7 cellular contexts compared by ENCODE assay signal in genomic region chr11:73184953-73185671, GRCh38. TPM values are rescaled to one million over a fixed set of nuclear protein-coding genes. Genes with fewer than 3 reads are reported as not detected.
DNase-seq lines count a peak whose midpoint lies in the region; FAIRE-seq and TF ChIP-seq lines count a peak whose summit lies in the region.

No MANE protein-coding gene starts in this region.

- peak overlapping the region; percentile 74 for H2AFZ ChIP-seq in astrocyte (ENCODE audit: low read depth, low read length)
- no peak overlapping the region for H2AFZ ChIP-seq in hepatocyte

- H4K20me1 ChIP-seq in astrocyte (ENCODE audit: insufficient read depth, low read length): no peaks in the 10 kb centered on the region
- no peaks in the 10 kb centered on the region for H4K20me1 ChIP-seq in hepatocyte (ENCODE audit: insufficient read depth, poor library complexity, severe bottlenecking)

- H3K4me2 ChIP-seq in astrocyte (ENCODE audit: low read length): peak overlapping the region; percentile 48
- H3K4me2 ChIP-seq in hepatocyte: no peak overlapping the region
- H3K4me2 ChIP-seq in skeletal muscle satellite cell (ENCODE audit: low read length): peak overlapping the region; percentile 68

- no peaks in the 10 kb centered on the region for H3K27me3 ChIP-seq in astrocyte (ENCODE audit: insufficient read depth, low read length)
- no peaks in the 10 kb centered on the region for H3K27me3 ChIP-seq in hepatocyte
- H3K27me3 ChIP-seq in skeletal muscle satellite cell (ENCODE audit: control insufficient read depth, insufficient read depth, low read length): no peaks in the 10 kb centered on the region

- no peaks in the 10 kb centered on the region for H3K36me3 Mint-ChIP-seq in astrocyte (ENCODE audit: low read depth, unreplicated experiment)

- WGBS in hepatocyte (ENCODE audit: low lambda C conversion rate, missing lambda C conversion rate): 51% methylated on average over 18 of the region's 18 CpGs

- H3K4me1 Mint-ChIP-seq in astrocyte (ENCODE audit: low read depth, unreplicated experiment): peaks cover 10% of the 10 kb centered on the region

- H3K9me3 ChIP-seq in astrocyte (ENCODE audit: insufficient read depth, low read depth, low read length): no peaks in the 10 kb centered on the region
- H3K9me3 ChIP-seq in hepatocyte (ENCODE audit: low read depth): no peaks in the 10 kb centered on the region
- no peaks in the 10 kb centered on the region for H3K9me3 ChIP-seq in skeletal muscle satellite cell (replicated peaks; ENCODE audit: low read length)

- TF ChIP-seq CTCF in GM12872 (IDR thresholded peaks at IDR 0.05; ENCODE audit: insufficient read depth, low read depth, low read length) (peak; percentile 99), astrocyte (IDR thresholded peaks at IDR 0.05; ENCODE audit: insufficient read depth, low read depth, low read length) (peak; percentile 62), hepatocyte (IDR thresholded peaks at IDR 0.05; ENCODE audit: poor library complexity) (peak; percentile 79)

- H3K27ac ChIP-seq in astrocyte (ENCODE audit: low read depth, low read length): peak overlapping the region; percentile 24
- no peak overlapping the region for H3K27ac ChIP-seq in hepatocyte

- peaks cover 21% of the 10 kb centered on the region for H3K27me3 Mint-ChIP-seq in astrocyte (ENCODE audit: low read depth, unreplicated experiment)

- H3K79me2 ChIP-seq in astrocyte (ENCODE audit: insufficient read depth, low read length) (no peaks in the 10 kb centered on the region), hepatocyte (no peaks in the 10 kb centered on the region)

- no peak for FAIRE-seq in astrocyte (lab: Jason Lieb, UNC)

- H3K36me3 ChIP-seq in astrocyte (ENCODE audit: insufficient read depth, low read length): no peaks in the 10 kb centered on the region
- H3K36me3 ChIP-seq in hepatocyte (replicated peaks; ENCODE audit: insufficient read depth, low read depth): no peaks in the 10 kb centered on the region
- H3K36me3 ChIP-seq in skeletal muscle satellite cell (ENCODE audit: insufficient read depth, low read length): no peaks in the 10 kb centered on the region

- no peak overlapping the region for H3K4me3 ChIP-seq in astrocyte (ENCODE audit: insufficient read depth, low read depth, low read length)
- no peak overlapping the region for H3K4me3 ChIP-seq in hepatocyte
- peak overlapping the region; percentile 39 for H3K4me3 ChIP-seq in skeletal muscle satellite cell (ENCODE audit: low read length)

- no peak overlapping the region for H3K27ac Mint-ChIP-seq in astrocyte (ENCODE audit: unreplicated experiment)

- no peaks in the 10 kb centered on the region for H3K9me2 ChIP-seq in hepatocyte (replicated peaks; ENCODE audit: insufficient read depth)

- no peak overlapping the region for H3K4me3 Mint-ChIP-seq in astrocyte (ENCODE audit: unreplicated experiment)

- DNase-seq in NCI-H1092 (lab: John Stamatoyannopoulos, UW) (peak; percentile 52), T-helper 2 cell (peak in 3 of 5 experiments; percentile 23 to 45 (median 29)), astrocyte (ENCODE audit: low read depth) (no peak), hepatocyte (ENCODE audit: low spot score) (peak; percentile 77), GM19240 (ENCODE audit: insufficient read length, low spot score) (no peak)

- H3K9ac ChIP-seq in astrocyte (ENCODE audit: low read length) (no peak overlapping the region), skeletal muscle satellite cell (ENCODE audit: low read depth, low read length) (peak overlapping the region; percentile 25)

- H3K4me1 ChIP-seq in astrocyte (ENCODE audit: insufficient read depth, low read length) (peaks cover 17% of the 10 kb centered on the region), hepatocyte (ENCODE audit: insufficient read depth) (no peaks in the 10 kb centered on the region), skeletal muscle satellite cell (ENCODE audit: control insufficient read depth, insufficient read depth, low read length) (peaks cover 21% of the 10 kb centered on the region)

- no peaks in the 10 kb centered on the region for H3K9me3 Mint-ChIP-seq in astrocyte (ENCODE audit: unreplicated experiment)

RNA-seq across cellular contexts. Expression of gene P2RY2, which starts 33.0 kb away (rescaled TPM):
- total RNA-seq in astrocyte (0.12 and 0.30 TPM in 2 replicates), hepatocyte (6.3 and 6.7 TPM in 2 replicates)
- polyA plus RNA-seq in hepatocyte: 1.8 and 2.5 TPM in 2 replicates
- total RNA-seq in skeletal muscle satellite cell (2012; rRNA removed): not detected in 2 replicates

RNA-seq across cellular contexts. Expression of gene FCHSD2, which starts 43.0 kb away (rescaled TPM):
- total RNA-seq in astrocyte (17.8 and 18.9 TPM in 2 replicates), hepatocyte (13.1 and 14.2 TPM in 2 replicates)
- polyA plus RNA-seq in hepatocyte: 9.1 and 11.0 TPM in 2 replicates
- 7.9 and 9.0 TPM in 2 replicates for total RNA-seq in skeletal muscle satellite cell (2012; rRNA removed)

Comparison
In these comparisons a context has a peak if more than half of its experiments do, and no peak if none do; other contexts are left out.
1. DNase-seq: peak in NCI-H1092 (single experiment), T-helper 2 cell (3 of 5) and hepatocyte (single experiment); none in astrocyte (single experiment) and GM19240 (single experiment).
2. Peak in every context shown above with its lines, with median percentiles within 50 percentile points of each other: CTCF ChIP-seq.